10 cellular contexts compared by ENCODE assay signal in genomic region chr3:129027544-129027880, GRCh38. TPM values are rescaled to one million over a fixed set of nuclear protein-coding genes. Genes with fewer than 3 reads are reported as not detected.
DNase-seq lines count a peak whose midpoint lies in the region; ATAC-seq and TF ChIP-seq lines count a peak whose summit lies in the region.
"Had no signal": no experiment of that assay in that cellular context is flagged by ENCODE, and none has a peak within 500 bp of the region (broad histone marks: within the 10 kb centered on the region; RNA-seq: fewer than 3 reads in every experiment).

No MANE protein-coding gene starts in this region.

- no peaks in the 10 kb centered on the region for H3K36me3 Mint-ChIP-seq in activated CD4-positive, alpha-beta T cell treated with anti-CD3 and anti-CD28 coated beads, Interleukin-2, amount 10 ng/mL, durations not matched to agents 7 days and 5 days (ENCODE audit: low read depth)
- H3K36me3 Mint-ChIP-seq in immature natural killer cell = peaks cover 0 to 3% (median 0%) of the 10 kb centered on the region in 3 donors

- peak overlapping the region; percentile 34 for H3K4me3 Mint-ChIP-seq in activated CD4-positive, alpha-beta T cell treated with anti-CD3 and anti-CD28 coated beads, Interleukin-2, amount 10 ng/mL, durations not matched to agents 7 days and 5 days
- H3K4me3 Mint-ChIP-seq in immature natural killer cell = peak overlapping the region in 4 of 5 donors; percentile 3 to 38 (median 23)

- no peaks in the 10 kb centered on the region for H3K27me3 Mint-ChIP-seq in activated CD4-positive, alpha-beta T cell treated with anti-CD3 and anti-CD28 coated beads, Interleukin-2, amount 10 ng/mL, durations not matched to agents 7 days and 5 days
- peaks cover 4 to 9% (median 6%) of the 10 kb centered on the region in 3 donors for H3K27me3 Mint-ChIP-seq in immature natural killer cell (ENCODE audit: low read depth in 3 of 3)

- H3K9me3 ChIP-seq in stomach smooth muscle (ENCODE audit: control insufficient read depth in 2 of 2, low read length in 2 of 2) = no peaks in the 10 kb centered on the region
- H3K9me3 ChIP-seq: SJSA1 had no signal

- H3K27ac ChIP-seq in VCaP = peak overlapping the region; percentile 53; the same call in 1 of the 2 replicates
- H3K27ac ChIP-seq in stomach smooth muscle (ENCODE audit: low read length) = no peak overlapping the region
- H3K27ac ChIP-seq: SJSA1 had no signal

- peak overlapping the region; percentile 2 for H3K27ac Mint-ChIP-seq in activated CD4-positive, alpha-beta T cell treated with anti-CD3 and anti-CD28 coated beads, Interleukin-2, amount 10 ng/mL, durations not matched to agents 7 days and 5 days
- no peak overlapping the region for H3K27ac Mint-ChIP-seq in immature natural killer cell

- H3K4me3 ChIP-seq in stomach smooth muscle (ENCODE audit: low read length in 2 of 2) = peak overlapping the region; percentile 65 to 74
- H3K4me3 ChIP-seq: SJSA1 had no signal

- H3K4me1 Mint-ChIP-seq in activated CD4-positive, alpha-beta T cell treated with anti-CD3 and anti-CD28 coated beads, Interleukin-2, amount 10 ng/mL, durations not matched to agents 7 days and 5 days = peaks cover 15% of the 10 kb centered on the region
- peaks cover 31 to 34% of the 10 kb centered on the region in 2 donors for H3K4me1 Mint-ChIP-seq in immature natural killer cell

- DNase-seq in activated CD4-positive, alpha-beta T cell treated with anti-CD3 and anti-CD28 coated beads, Interleukin-2, amount 10 ng/mL, durations not matched to agents 7 days and 5 days = no peak
- DNase-seq in activated CD4-positive, alpha-beta T cell treated with anti-CD3 and anti-CD28 coated beads for 1 hour = no peak
- DNase-seq in immature natural killer cell (no peak), DMS114 treated with DMSO at 0.1 percent for 48 hours (lab: John Stamatoyannopoulos, UW; ENCODE audit: unreplicated experiment) (no peak), MV-4-11 (lab: John Stamatoyannopoulos, UW) (no peak)

- no peak for ATAC-seq in GM19395 (IDR thresholded peaks at IDR 0.05; ENCODE audit: unreplicated experiment)

- H3K27me3 ChIP-seq in stomach smooth muscle (ENCODE audit: control insufficient read depth in 1 of 2, insufficient read depth in 2 of 2, low read length in 2 of 2) = no peaks in the 10 kb centered on the region
- H3K27me3 ChIP-seq: SJSA1 had no signal

- TF ChIP-seq CTCF in VCaP (conservative IDR thresholded peaks at IDR 0.05) = no peak

- POLR2A ChIA-PET in activated CD4-positive, alpha-beta T cell treated with anti-CD3 and anti-CD28 coated beads, Interleukin-2, amount 10 ng/mL, durations not matched to agents 7 days and 5 days (lab: Charles Lee) = interaction anchor here (0.6 to 1.1 kb wide), 3 partner anchors 11 to 245 kb away, joined by 3 to 14 read pairs (median 4); no protein-coding TSS in a partner anchor

- peaks cover 0 to 3% of the 10 kb centered on the region in 2 donors for H3K36me3 ChIP-seq in stomach smooth muscle (ENCODE audit: control insufficient read depth in 2 of 2, insufficient read depth in 2 of 2, low read length in 2 of 2)
- H3K36me3 ChIP-seq: SJSA1 had no signal

- CTCF ChIA-PET in activated CD4-positive, alpha-beta T cell treated with anti-CD3 and anti-CD28 coated beads, Interleukin-2, amount 10 ng/mL, durations not matched to agents 7 days and 5 days (lab: Charles Lee) = interaction anchor here (0.6 to 7.6 kb wide), 25 partner anchors 8 to 346 kb away, joined by 3 to 94 read pairs (median 4); partner anchors contain the start of gene COPG1

- no peaks in the 10 kb centered on the region for H3K9me3 Mint-ChIP-seq in activated CD4-positive, alpha-beta T cell treated with anti-CD3 and anti-CD28 coated beads, Interleukin-2, amount 10 ng/mL, durations not matched to agents 7 days and 5 days
- no peaks in the 10 kb centered on the region for H3K9me3 Mint-ChIP-seq in immature natural killer cell

- H3K9ac ChIP-seq in stomach smooth muscle (ENCODE audit: low read length in 2 of 2) = peak overlapping the region; percentile 57 to 66

- peaks cover 38% of the 10 kb centered on the region for H3K4me1 ChIP-seq in stomach smooth muscle (ENCODE audit: control insufficient read depth, insufficient read depth, low read length)

RNA-seq across cellular contexts. Expression of gene EFCC1, which starts 26.4 kb away (rescaled TPM):
- total RNA-seq in activated CD4-positive, alpha-beta T cell treated with anti-CD3 and anti-CD28 coated beads, Interleukin-2, amount 10 ng/mL, durations not matched to agents 7 days and 5 days = under 1 TPM in 1 of 2 experiments, not detected in 1; 0.07 TPM
- polyA plus RNA-seq in immature natural killer cell = under 1 TPM; 0.55 to 0.80 (median 0.58) TPM

RNA-seq across cellular contexts. Expression of gene GP9, which starts 33.1 kb away (rescaled TPM):
- not detected for total RNA-seq in activated CD4-positive, alpha-beta T cell treated with anti-CD3 and anti-CD28 coated beads, Interleukin-2, amount 10 ng/mL, durations not matched to agents 7 days and 5 days
- polyA plus RNA-seq in immature natural killer cell = 10 to 100 TPM in 1 of 3 donors, 1 to 10 TPM in 1, not detected in 1; 1.2 to 12.8 TPM
- total RNA-seq: SJSA1, subcutaneous adipose tissue had no signal

RNA-seq across cellular contexts. Expression of gene CFAP92, which starts 33.6 kb away (rescaled TPM):
- total RNA-seq in activated CD4-positive, alpha-beta T cell treated with anti-CD3 and anti-CD28 coated beads, Interleukin-2, amount 10 ng/mL, durations not matched to agents 7 days and 5 days = under 1 TPM in 1 of 2 experiments, not detected in 1; 0.10 TPM
- not detected for polyA plus RNA-seq in immature natural killer cell
